Comparison of ENCODE assay signal across 25 cellular contexts in the genomic region with DNA sequence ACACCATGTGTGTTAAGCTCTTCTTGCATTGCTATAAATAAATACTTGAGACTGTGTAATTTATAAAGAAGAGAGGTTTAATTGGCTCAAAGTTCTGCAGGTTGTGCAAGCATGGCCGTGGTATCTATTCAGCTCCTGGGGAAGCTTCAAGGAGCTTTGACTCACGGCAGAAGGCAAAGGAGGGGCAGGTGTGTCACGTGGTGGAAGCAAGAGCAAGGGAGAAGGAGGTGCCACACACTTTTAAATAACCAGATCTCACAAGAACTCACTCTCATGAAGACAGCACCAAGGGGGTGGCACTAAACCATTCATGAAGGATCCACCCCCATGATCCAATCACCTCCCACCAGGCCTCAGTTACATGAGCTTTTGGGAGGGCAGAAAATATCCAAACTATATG.
DNase-seq lines count a peak whose midpoint lies in the region; ATAC-seq and TF ChIP-seq lines count a peak whose summit lies in the region.
"Had no signal": no experiment of that assay in that cellular context is flagged by ENCODE, and none has a peak within 500 bp of the region (broad histone marks: within the 10 kb centered on the region; RNA-seq: fewer than 3 reads in every experiment).

No MANE protein-coding gene starts in this region.

- H3K27ac ChIP-seq in breast epithelium: no peak overlapping the region
- H3K27ac ChIP-seq in VCaP: peak overlapping the region; percentile 34; the same call in 1 of the 2 replicates
- H3K27ac ChIP-seq in foreskin keratinocyte: no peak overlapping the region
- H3K27ac ChIP-seq: 22Rv1; A549; BLaER1 treated with 17β-estradiol and CSF1 and Interleukin-3, amounts not matched to agents 10 nM and 100 nM had no signal

- POLR2A ChIA-PET in MCF 10A (lab: Yijun Ruan, JAX): no interaction called here
- POLR2A ChIA-PET in naive thymus-derived CD8-positive, alpha-beta T cell (lab: Charles Lee): no interaction called here

- intact Hi-C loops in MCF 10A (cut with micrococcal nuclease): no loop called here
- intact Hi-C loops in breast epithelium (cut with DNase I; ENCODE audit: low total_unique reads): no loop called here

- H3K4me1 ChIP-seq in breast epithelium (no peaks in the 10 kb centered on the region), foreskin keratinocyte (no peaks in the 10 kb centered on the region)
- H3K4me1 ChIP-seq: A549 had no signal

- H3K4me1 Mint-ChIP-seq in MCF 10A (ENCODE audit: insufficient read depth, unreplicated experiment): peaks cover 3% of the 10 kb centered on the region
- H3K4me1 Mint-ChIP-seq in naive thymus-derived CD8-positive, alpha-beta T cell: no peaks in the 10 kb centered on the region
- H3K4me1 Mint-ChIP-seq: CD4-positive, alpha-beta memory T cell; CD4-positive, CD25-positive, alpha-beta regulatory T cell; CD8-positive, alpha-beta memory T cell had no signal

- CTCF ChIA-PET in MCF 10A (lab: Yijun Ruan, JAX): no interaction called here

- H3K27me3 Mint-ChIP-seq in MCF 10A (ENCODE audit: insufficient read depth, unreplicated experiment): peaks cover 65% of the 10 kb centered on the region
- H3K27me3 Mint-ChIP-seq in naive thymus-derived CD8-positive, alpha-beta T cell: peaks cover 0 to 16% (median 7%) of the 10 kb centered on the region in 5 donors

- H3K9me3 ChIP-seq in breast epithelium: no peaks in the 10 kb centered on the region
- H3K9me3 ChIP-seq: A549 had no signal

- H3K36me3 ChIP-seq in breast epithelium: no peaks in the 10 kb centered on the region
- H3K36me3 ChIP-seq: BLaER1 treated with 17β-estradiol and CSF1 and Interleukin-3, amounts not matched to agents 10 nM and 100 nM had no signal

- TF ChIP-seq CTCF in MCF 10A (IDR thresholded peaks at IDR 0.05; ENCODE audit: unreplicated experiment) (no peak), breast epithelium (IDR thresholded peaks at IDR 0.05) (no peak), VCaP (conservative IDR thresholded peaks at IDR 0.05) (no peak), epithelial cell of esophagus (IDR thresholded peaks at IDR 0.05; ENCODE audit: insufficient read depth, low read depth, low read length, missing control alignments) (no peak), foreskin keratinocyte (conservative IDR thresholded peaks at IDR 0.05) (no peak)

- no peak for TF ChIP-seq POLR2A in breast epithelium (IDR thresholded peaks at IDR 0.05)

- peak; percentile 26 for ATAC-seq in foreskin keratinocyte
- ATAC-seq in naive thymus-derived CD8-positive, alpha-beta T cell: no peak
- ATAC-seq: A549 had no signal

- peaks cover 3% of the 10 kb centered on the region for H3K36me3 Mint-ChIP-seq in MCF 10A (ENCODE audit: insufficient read depth, unreplicated experiment)
- peaks cover 0 to 13% (median 2%) of the 10 kb centered on the region in 3 donors for H3K36me3 Mint-ChIP-seq in naive thymus-derived CD8-positive, alpha-beta T cell
- H3K36me3 Mint-ChIP-seq: CD14-positive monocyte; CD4-positive, alpha-beta memory T cell; CD4-positive, CD25-positive, alpha-beta regulatory T cell had no signal

- H3K4me3 Mint-ChIP-seq in MCF 10A (ENCODE audit: unreplicated experiment): no peak overlapping the region
- H3K4me3 Mint-ChIP-seq in naive thymus-derived CD8-positive, alpha-beta T cell: no peak overlapping the region
- H3K4me3 Mint-ChIP-seq: B cell; CD14-positive monocyte; CD4-positive, alpha-beta memory T cell; CD4-positive, CD25-positive, alpha-beta regulatory T cell; CD8-positive, alpha-beta memory T cell had no signal

- peak overlapping the region; percentile 46 for H3K27ac Mint-ChIP-seq in MCF 10A (ENCODE audit: low read depth, unreplicated experiment)
- no peak overlapping the region for H3K27ac Mint-ChIP-seq in naive thymus-derived CD8-positive, alpha-beta T cell
- H3K27ac Mint-ChIP-seq: B cell; CD4-positive, alpha-beta memory T cell; CD4-positive, CD25-positive, alpha-beta regulatory T cell had no signal

- H3K9me3 Mint-ChIP-seq in MCF 10A (ENCODE audit: unreplicated experiment): peaks cover 14% of the 10 kb centered on the region
- peaks cover 2 to 21% (median 9%) of the 10 kb centered on the region in 9 donors for H3K9me3 Mint-ChIP-seq in naive thymus-derived CD8-positive, alpha-beta T cell

- H3K4me3 ChIP-seq in breast epithelium (no peak overlapping the region), epithelial cell of esophagus (ENCODE audit: low read length) (no peak overlapping the region)
- H3K4me3 ChIP-seq: A549; BLaER1 treated with 17β-estradiol and CSF1 and Interleukin-3, amounts not matched to agents 10 nM and 100 nM had no signal

- peak; percentile 24 for DNase-seq in MCF 10A (ENCODE audit: unreplicated experiment)
- DNase-seq in breast epithelium (ENCODE audit: low spot score in 2 of 2): no peak
- DNase-seq in epithelial cell of esophagus (ENCODE audit: low read depth): peak; percentile 25
- DNase-seq in foreskin keratinocyte: peak in 1 of 2 donors; percentile 9
- DNase-seq in naive thymus-derived CD8-positive, alpha-beta T cell: no peak
- no peak for DNase-seq in activated CD4-positive, alpha-beta T cell treated with anti-CD3 and anti-CD28 coated beads, Interleukin-2, amount 50 U/mL, for 4 hours
- DNase-seq in T-helper 1 cell: no peak
- DNase-seq: AML-193; CD4-positive, alpha-beta memory T cell; CD4-positive, CD25-positive, alpha-beta regulatory T cell; CD8-positive, alpha-beta memory T cell; COR-L47; DMS 273 treated with DMSO at 0.1 percent for 48 hours; DMS153; DMS53; DMS79; DND-41; EL; GF-D8 had no signal

- H3K27me3 ChIP-seq in breast epithelium: no peaks in the 10 kb centered on the region
- no peaks in the 10 kb centered on the region for H3K27me3 ChIP-seq in foreskin keratinocyte
- H3K27me3 ChIP-seq: BLaER1 treated with 17β-estradiol and CSF1 and Interleukin-3, amounts not matched to agents 10 nM and 100 nM had no signal

- BruUV-seq in MCF 10A (replicated peaks; lab: Mats Ljungman, UMichigan): no TSS peak

Comparison
In these comparisons a context has a peak if more than half of its experiments do, and no peak if none do; other contexts are left out.
1. DNase-seq: peak in MCF 10A (single experiment) and epithelial cell of esophagus (single experiment); none in breast epithelium (0 of 2), naive thymus-derived CD8-positive, alpha-beta T cell (0 of 10), activated CD4-positive, alpha-beta T cell treated with anti-CD3 and anti-CD28 coated beads, Interleukin-2, amount 50 U/mL, for 4 hours (0 of 2) and T-helper 1 cell (0 of 5).